1 cellular context compared by ENCODE assay signal in genomic region chr6:2872417-2873358, GRCh38.
TF ChIP-seq lines count a peak whose summit lies in the region.

No MANE protein-coding gene starts in this region.

TF ChIP-seq in GM12878, 131 proteins besides CTCF, POLR2A, EP300 and RAD21 (continued from another document):
- no peak for TF ChIP-seq WRNIP1 (IDR thresholded peaks at IDR 0.05; ENCODE audit: borderline replicate concordance, low read depth, low read length)
- peak; percentile 82 for TF ChIP-seq MEF2B (IDR thresholded peaks at IDR 0.05; ENCODE audit: partially characterized antibody, poor library complexity, severe bottlenecking)
- no peak for TF ChIP-seq HCFC1 (IDR thresholded peaks at IDR 0.05; ENCODE audit: low read length)
- TF ChIP-seq ESRRA (IDR thresholded peaks at IDR 0.05; ENCODE audit: low read length), result no peak
- TF ChIP-seq, protein P1, sequence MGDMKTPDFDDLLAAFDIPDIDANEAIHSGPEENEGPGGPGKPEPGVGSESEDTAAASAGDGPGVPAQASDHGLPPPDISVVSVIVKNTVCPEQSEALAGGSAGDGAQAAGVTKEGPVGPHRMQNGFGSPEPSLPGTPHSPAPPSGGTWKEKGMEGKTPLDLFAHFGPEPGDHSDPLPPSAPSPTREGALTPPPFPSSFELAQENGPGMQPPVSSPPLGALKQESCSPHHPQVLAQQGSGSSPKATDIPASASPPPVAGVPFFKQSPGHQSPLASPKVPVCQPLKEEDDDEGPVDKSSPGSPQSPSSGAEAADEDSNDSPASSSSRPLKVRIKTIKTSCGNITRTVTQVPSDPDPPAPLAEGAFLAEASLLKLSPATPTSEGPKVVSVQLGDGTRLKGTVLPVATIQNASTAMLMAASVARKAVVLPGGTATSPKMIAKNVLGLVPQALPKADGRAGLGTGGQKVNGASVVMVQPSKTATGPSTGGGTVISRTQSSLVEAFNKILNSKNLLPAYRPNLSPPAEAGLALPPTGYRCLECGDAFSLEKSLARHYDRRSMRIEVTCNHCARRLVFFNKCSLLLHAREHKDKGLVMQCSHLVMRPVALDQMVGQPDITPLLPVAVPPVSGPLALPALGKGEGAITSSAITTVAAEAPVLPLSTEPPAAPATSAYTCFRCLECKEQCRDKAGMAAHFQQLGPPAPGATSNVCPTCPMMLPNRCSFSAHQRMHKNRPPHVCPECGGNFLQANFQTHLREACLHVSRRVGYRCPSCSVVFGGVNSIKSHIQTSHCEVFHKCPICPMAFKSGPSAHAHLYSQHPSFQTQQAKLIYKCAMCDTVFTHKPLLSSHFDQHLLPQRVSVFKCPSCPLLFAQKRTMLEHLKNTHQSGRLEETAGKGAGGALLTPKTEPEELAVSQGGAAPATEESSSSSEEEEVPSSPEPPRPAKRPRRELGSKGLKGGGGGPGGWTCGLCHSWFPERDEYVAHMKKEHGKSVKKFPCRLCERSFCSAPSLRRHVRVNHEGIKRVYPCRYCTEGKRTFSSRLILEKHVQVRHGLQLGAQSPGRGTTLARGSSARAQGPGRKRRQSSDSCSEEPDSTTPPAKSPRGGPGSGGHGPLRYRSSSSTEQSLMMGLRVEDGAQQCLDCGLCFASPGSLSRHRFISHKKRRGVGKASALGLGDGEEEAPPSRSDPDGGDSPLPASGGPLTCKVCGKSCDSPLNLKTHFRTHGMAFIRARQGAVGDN (IDR thresholded peaks at IDR 0.05), result peak; percentile 28; the same call in 1 of the 2 replicates
- TF ChIP-seq TCF7 (IDR thresholded peaks at IDR 0.05; ENCODE audit: borderline replicate concordance), result no peak
- TF ChIP-seq GABPA (IDR thresholded peaks at IDR 0.05; ENCODE audit: low read depth), result no peak
- no peak for TF ChIP-seq MYB (IDR thresholded peaks at IDR 0.05; ENCODE audit: borderline replicate concordance, low read depth, low read length)
- TF ChIP-seq STAT1 (conservative IDR thresholded peaks at IDR 0.05), result no peak
- no peak for TF ChIP-seq NR2C2 (IDR thresholded peaks at IDR 0.05; ENCODE audit: borderline replicate concordance, control insufficient read depth, insufficient read length, low read depth)
- no peak for TF ChIP-seq STAT3 (IDR thresholded peaks at IDR 0.05; ENCODE audit: low read depth, low read length)
- TF ChIP-seq, protein P2, sequence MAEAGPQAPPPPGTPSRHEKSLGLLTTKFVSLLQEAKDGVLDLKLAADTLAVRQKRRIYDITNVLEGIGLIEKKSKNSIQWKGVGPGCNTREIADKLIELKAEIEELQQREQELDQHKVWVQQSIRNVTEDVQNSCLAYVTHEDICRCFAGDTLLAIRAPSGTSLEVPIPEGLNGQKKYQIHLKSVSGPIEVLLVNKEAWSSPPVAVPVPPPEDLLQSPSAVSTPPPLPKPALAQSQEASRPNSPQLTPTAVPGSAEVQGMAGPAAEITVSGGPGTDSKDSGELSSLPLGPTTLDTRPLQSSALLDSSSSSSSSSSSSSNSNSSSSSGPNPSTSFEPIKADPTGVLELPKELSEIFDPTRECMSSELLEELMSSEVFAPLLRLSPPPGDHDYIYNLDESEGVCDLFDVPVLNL (IDR thresholded peaks at IDR 0.05; ENCODE audit: low read depth, low read length), result no peak
- peak; percentile 40 for TF ChIP-seq RUNX3 (IDR thresholded peaks at IDR 0.05; ENCODE audit: low read length)
- TF ChIP-seq KLF5 (IDR thresholded peaks at IDR 0.05; ENCODE audit: partially characterized antibody), result no peak
- no peak for TF ChIP-seq CEBPB (IDR thresholded peaks at IDR 0.05; ENCODE audit: borderline replicate concordance in 1 of 2, low read depth in 2 of 2, low read length in 2 of 2)
- TF ChIP-seq ZNF622 (IDR thresholded peaks at IDR 0.05), result no peak
- TF ChIP-seq TAF1 (IDR thresholded peaks at IDR 0.05; ENCODE audit: borderline replicate concordance, low read depth, low read length), result no peak
- no peak for TF ChIP-seq ZNF384 (IDR thresholded peaks at IDR 0.05; ENCODE audit: borderline replicate concordance, low read depth, low read length)
- no peak; the same call in 1 of the 2 replicates for TF ChIP-seq JUNB (IDR thresholded peaks at IDR 0.05)
- TF ChIP-seq POU2F2 (IDR thresholded peaks at IDR 0.05; ENCODE audit: borderline replicate concordance, low read depth, low read length), result no peak
- no peak for TF ChIP-seq TCF3 (IDR thresholded peaks at IDR 0.05; ENCODE audit: borderline replicate concordance, insufficient read depth, low read depth, low read length)
- no peak for TF ChIP-seq SMAD1 (IDR thresholded peaks at IDR 0.05; ENCODE audit: low read depth, partially characterized antibody)
- TF ChIP-seq EZH2 (IDR thresholded peaks at IDR 0.05; ENCODE audit: borderline replicate concordance, control insufficient read depth, low read depth, low read length), result no peak
- no peak for TF ChIP-seq KDM1A (IDR thresholded peaks at IDR 0.05; ENCODE audit: borderline replicate concordance)
- TF ChIP-seq SUZ12 (IDR thresholded peaks at IDR 0.05; ENCODE audit: unreplicated experiment), result no peak
- TF ChIP-seq MTA2 (IDR thresholded peaks at IDR 0.05; ENCODE audit: low read depth), result peak; percentile 26; the same call in 1 of the 2 replicates
- no peak for TF ChIP-seq SP1 (IDR thresholded peaks at IDR 0.05; ENCODE audit: low read depth, low read length)
- TF ChIP-seq, protein P3, sequence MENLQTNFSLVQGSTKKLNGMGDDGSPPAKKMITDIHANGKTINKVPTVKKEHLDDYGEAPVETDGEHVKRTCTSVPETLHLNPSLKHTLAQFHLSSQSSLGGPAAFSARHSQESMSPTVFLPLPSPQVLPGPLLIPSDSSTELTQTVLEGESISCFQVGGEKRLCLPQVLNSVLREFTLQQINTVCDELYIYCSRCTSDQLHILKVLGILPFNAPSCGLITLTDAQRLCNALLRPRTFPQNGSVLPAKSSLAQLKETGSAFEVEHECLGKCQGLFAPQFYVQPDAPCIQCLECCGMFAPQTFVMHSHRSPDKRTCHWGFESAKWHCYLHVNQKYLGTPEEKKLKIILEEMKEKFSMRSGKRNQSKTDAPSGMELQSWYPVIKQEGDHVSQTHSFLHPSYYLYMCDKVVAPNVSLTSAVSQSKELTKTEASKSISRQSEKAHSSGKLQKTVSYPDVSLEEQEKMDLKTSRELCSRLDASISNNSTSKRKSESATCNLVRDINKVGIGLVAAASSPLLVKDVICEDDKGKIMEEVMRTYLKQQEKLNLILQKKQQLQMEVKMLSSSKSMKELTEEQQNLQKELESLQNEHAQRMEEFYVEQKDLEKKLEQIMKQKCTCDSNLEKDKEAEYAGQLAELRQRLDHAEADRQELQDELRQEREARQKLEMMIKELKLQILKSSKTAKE (IDR thresholded peaks at IDR 0.05; ENCODE audit: low read depth, poor library complexity, severe bottlenecking), result peak; percentile 32
- TF ChIP-seq, protein P4, sequence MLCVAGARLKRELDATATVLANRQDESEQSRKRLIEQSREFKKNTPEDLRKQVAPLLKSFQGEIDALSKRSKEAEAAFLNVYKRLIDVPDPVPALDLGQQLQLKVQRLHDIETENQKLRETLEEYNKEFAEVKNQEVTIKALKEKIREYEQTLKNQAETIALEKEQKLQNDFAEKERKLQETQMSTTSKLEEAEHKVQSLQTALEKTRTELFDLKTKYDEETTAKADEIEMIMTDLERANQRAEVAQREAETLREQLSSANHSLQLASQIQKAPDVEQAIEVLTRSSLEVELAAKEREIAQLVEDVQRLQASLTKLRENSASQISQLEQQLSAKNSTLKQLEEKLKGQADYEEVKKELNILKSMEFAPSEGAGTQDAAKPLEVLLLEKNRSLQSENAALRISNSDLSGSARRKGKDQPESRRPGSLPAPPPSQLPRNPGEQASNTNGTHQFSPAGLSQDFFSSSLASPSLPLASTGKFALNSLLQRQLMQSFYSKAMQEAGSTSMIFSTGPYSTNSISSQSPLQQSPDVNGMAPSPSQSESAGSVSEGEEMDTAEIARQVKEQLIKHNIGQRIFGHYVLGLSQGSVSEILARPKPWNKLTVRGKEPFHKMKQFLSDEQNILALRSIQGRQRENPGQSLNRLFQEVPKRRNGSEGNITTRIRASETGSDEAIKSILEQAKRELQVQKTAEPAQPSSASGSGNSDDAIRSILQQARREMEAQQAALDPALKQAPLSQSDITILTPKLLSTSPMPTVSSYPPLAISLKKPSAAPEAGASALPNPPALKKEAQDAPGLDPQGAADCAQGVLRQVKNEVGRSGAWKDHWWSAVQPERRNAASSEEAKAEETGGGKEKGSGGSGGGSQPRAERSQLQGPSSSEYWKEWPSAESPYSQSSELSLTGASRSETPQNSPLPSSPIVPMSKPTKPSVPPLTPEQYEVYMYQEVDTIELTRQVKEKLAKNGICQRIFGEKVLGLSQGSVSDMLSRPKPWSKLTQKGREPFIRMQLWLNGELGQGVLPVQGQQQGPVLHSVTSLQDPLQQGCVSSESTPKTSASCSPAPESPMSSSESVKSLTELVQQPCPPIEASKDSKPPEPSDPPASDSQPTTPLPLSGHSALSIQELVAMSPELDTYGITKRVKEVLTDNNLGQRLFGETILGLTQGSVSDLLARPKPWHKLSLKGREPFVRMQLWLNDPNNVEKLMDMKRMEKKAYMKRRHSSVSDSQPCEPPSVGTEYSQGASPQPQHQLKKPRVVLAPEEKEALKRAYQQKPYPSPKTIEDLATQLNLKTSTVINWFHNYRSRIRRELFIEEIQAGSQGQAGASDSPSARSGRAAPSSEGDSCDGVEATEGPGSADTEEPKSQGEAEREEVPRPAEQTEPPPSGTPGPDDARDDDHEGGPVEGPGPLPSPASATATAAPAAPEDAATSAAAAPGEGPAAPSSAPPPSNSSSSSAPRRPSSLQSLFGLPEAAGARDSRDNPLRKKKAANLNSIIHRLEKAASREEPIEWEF (IDR thresholded peaks at IDR 0.05; ENCODE audit: insufficient replicate concordance, low read depth, low read length), result peak; percentile 29
- TF ChIP-seq SREBF2 (IDR thresholded peaks at IDR 0.05; ENCODE audit: low read length), result no peak
- no peak for TF ChIP-seq KAT2A (conservative IDR thresholded peaks at IDR 0.05; ENCODE audit: control insufficient read depth, low read depth, low read length)
- TF ChIP-seq CHD4 (IDR thresholded peaks at IDR 0.05), result no peak
- no peak for TF ChIP-seq ZNF24 (IDR thresholded peaks at IDR 0.05)
- peak; percentile 15 to 54; a peak in 2 of 4 replicates for TF ChIP-seq IKZF2 (IDR thresholded peaks at IDR 0.05)
